8 cellular contexts compared by ENCODE assay signal in genomic region chr1:181151378-181152326, GRCh38.
DNase-seq lines count a peak whose midpoint lies in the region; ATAC-seq and TF ChIP-seq lines count a peak whose summit lies in the region.

No MANE protein-coding gene starts in this region.

- no peak for TF ChIP-seq POLR2A in body of pancreas (IDR thresholded peaks at IDR 0.05)

- TF ChIP-seq CTCF in body of pancreas (IDR thresholded peaks at IDR 0.05) (no peak), RWPE1 (conservative IDR thresholded peaks at IDR 0.05; ENCODE audit: low read depth) (no peak)

- peaks cover 0 to 4% (median 0%) of the 10 kb centered on the region in 11 donors for H3K9me3 Mint-ChIP-seq in naive thymus-derived CD4-positive, alpha-beta T cell

- H3K27me3 Mint-ChIP-seq in naive thymus-derived CD4-positive, alpha-beta T cell: peaks cover 0 to 19% (median 0%) of the 10 kb centered on the region in 5 donors

- H3K4me1 ChIP-seq in naive thymus-derived CD4-positive, alpha-beta T cell (ENCODE audit: control insufficient read depth in 2 of 2, insufficient read depth in 2 of 2, low read length in 2 of 2): peaks cover 34 to 45% of the 10 kb centered on the region in 2 donors
- peaks cover 25% of the 10 kb centered on the region for H3K4me1 ChIP-seq in body of pancreas

- no peak overlapping the region for H3K27ac ChIP-seq in naive thymus-derived CD4-positive, alpha-beta T cell (ENCODE audit: low read depth, low read length)
- H3K27ac ChIP-seq in body of pancreas (peak overlapping the region in 1 of 4 donors; percentile 69), RWPE1 (no peak overlapping the region)

- peak overlapping the region in 6 of 9 donors; percentile 4 to 67 (median 54) for H3K27ac Mint-ChIP-seq in naive thymus-derived CD4-positive, alpha-beta T cell

- H3K36me3 Mint-ChIP-seq in naive thymus-derived CD4-positive, alpha-beta T cell: peaks cover 0 to 22% (median 0%) of the 10 kb centered on the region in 5 donors

- H3K9me3 ChIP-seq in naive thymus-derived CD4-positive, alpha-beta T cell (ENCODE audit: control insufficient read depth in 2 of 3, low read length in 3 of 3): no peaks in the 10 kb centered on the region
- H3K9me3 ChIP-seq in body of pancreas: no peaks in the 10 kb centered on the region

- POLR2A ChIA-PET in naive thymus-derived CD4-positive, alpha-beta T cell (lab: Charles Lee): interaction anchor here (0.6 to 16.7 kb wide), 5 partner anchors 10 to 1104 kb away, joined by 3 to 176 read pairs (median 4); partner anchors contain the start of genes IER5 and MR1
- POLR2A ChIA-PET in RWPE1 (lab: Yijun Ruan, JAX; ENCODE audit: low non-redundant PET): no interaction called here

- CTCF ChIA-PET in naive thymus-derived CD4-positive, alpha-beta T cell (lab: Charles Lee): interaction anchor here (1.0 to 2.4 kb wide), 2 partner anchors 8 to 18 kb away, joined by 3 to 12 read pairs; no protein-coding TSS in a partner anchor
- CTCF ChIA-PET in RWPE1 (lab: Yijun Ruan, JAX): interaction anchor here (0.6 to 2.5 kb wide), 4 partner anchors 9 to 801 kb away, joined by 3 to 28 read pairs (median 3); no protein-coding TSS in a partner anchor

- peaks cover 46 to 76% (median 62%) of the 10 kb centered on the region in 7 donors for H3K4me1 Mint-ChIP-seq in naive thymus-derived CD4-positive, alpha-beta T cell

- H3K4me3 Mint-ChIP-seq in naive thymus-derived CD4-positive, alpha-beta T cell: peak overlapping the region in 4 of 10 donors; percentile 42 to 66 (median 54)

- H3K36me3 ChIP-seq in naive thymus-derived CD4-positive, alpha-beta T cell (ENCODE audit: control insufficient read depth in 2 of 3, insufficient read depth in 3 of 3, low read length in 3 of 3): no peaks in the 10 kb centered on the region
- no peaks in the 10 kb centered on the region for H3K36me3 ChIP-seq in body of pancreas (replicated peaks in 1 of 2; ENCODE audit: insufficient read depth in 1 of 2, low read depth in 2 of 2)

- H3K4me3 ChIP-seq in naive thymus-derived CD4-positive, alpha-beta T cell (ENCODE audit: low read length): no peak overlapping the region
- H3K4me3 ChIP-seq in body of pancreas: no peak overlapping the region

- intact Hi-C loops in naive thymus-derived CD4-positive, alpha-beta T cell (cut with micrococcal nuclease): no loop called here
- intact Hi-C loops in body of pancreas (cut with DNase I): loop anchor here (10.0 kb wide), 1 partner anchor 627 kb away; no protein-coding TSS in a partner anchor

- DNase-seq in amniotic epithelial cell (ENCODE audit: low read depth) (peak; percentile 67), NCI-H526 (lab: John Stamatoyannopoulos, UW) (no peak), body of pancreas (no peak), RWPE1 (ENCODE audit: low spot score) (no peak)
- DNase-seq in naive thymus-derived CD4-positive, alpha-beta T cell: no peak

- no peaks in the 10 kb centered on the region for H3K27me3 ChIP-seq in naive thymus-derived CD4-positive, alpha-beta T cell (ENCODE audit: control insufficient read depth in 2 of 2, insufficient read depth in 2 of 2, low read length in 2 of 2)
- H3K27me3 ChIP-seq in body of pancreas: no peaks in the 10 kb centered on the region

- 66 to 75% methylated on average over 11 of the region's 11 CpGs for WGBS in body of pancreas, 2 donors

- ATAC-seq in GM18498 (IDR thresholded peaks at IDR 0.05; ENCODE audit: unreplicated experiment): peak; percentile 33
- peak; percentile 25 for ATAC-seq in HG02798 (IDR thresholded peaks at IDR 0.05; ENCODE audit: poor library complexity, unreplicated experiment)
- no peak for ATAC-seq in naive thymus-derived CD4-positive, alpha-beta T cell
- ATAC-seq in body of pancreas: no peak
- ATAC-seq in GM21717 (IDR thresholded peaks at IDR 0.05; ENCODE audit: unreplicated experiment): no peak

Comparison
In these comparisons a context has a peak if more than half of its experiments do, and no peak if none do; other contexts are left out.
1. ATAC-seq: peak in GM18498 (single experiment) and HG02798 (single experiment); none in naive thymus-derived CD4-positive, alpha-beta T cell (single experiment), body of pancreas (single experiment) and GM21717 (single experiment).